18 cellular contexts compared by ENCODE assay signal in the genomic region with DNA sequence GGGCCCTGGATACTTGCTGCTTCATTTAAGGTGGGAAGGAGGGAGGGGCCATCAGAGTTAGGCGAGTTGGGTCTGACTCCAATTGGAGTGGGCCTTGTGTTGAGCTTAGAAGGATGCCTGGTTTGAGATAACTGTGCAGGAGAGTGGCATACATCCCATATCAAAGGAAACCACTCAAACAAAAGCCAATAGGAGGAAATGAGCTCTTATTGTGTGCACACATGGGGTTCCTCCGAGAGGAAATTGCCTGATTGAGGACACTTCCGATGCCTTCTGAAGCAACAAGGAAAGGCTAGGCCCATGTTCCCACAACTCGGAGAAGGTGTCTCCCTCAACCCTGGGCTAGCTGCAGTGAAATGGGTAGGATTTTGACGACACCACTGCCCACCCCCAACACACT. TPM values are rescaled to one million over a fixed set of nuclear protein-coding genes. Genes with fewer than 3 reads are reported as not detected.
A peak's percentile ranks its signal among the peaks of the same experiment; 100 is the strongest.
DNase-seq lines count a peak whose midpoint lies in the region; ATAC-seq and TF ChIP-seq lines count a peak whose summit lies in the region.
"Had no signal": no experiment of that assay in that cellular context is flagged by ENCODE, and none has a peak within 500 bp of the region (broad histone marks: within the 10 kb centered on the region; RNA-seq: fewer than 3 reads in every experiment).

No MANE protein-coding gene starts in this region.

- DNase-seq in caudate nucleus (lab: John Stamatoyannopoulos, UW): no peak
- DNase-seq in left ventricle myocardium superior: no peak
- no peak for DNase-seq in psoas muscle
- DNase-seq in uterus: no peak
- DNase-seq in LoVo (ENCODE audit: low spot score): no peak
- DNase-seq in NCI-H526 treated with DMSO at 0.1 percent for 48 hours (lab: John Stamatoyannopoulos, UW): no peak
- DNase-seq in dedifferentiated amniotic fluid mesenchymal stem cell (ENCODE audit: extremely low spot score): no peak
- DNase-seq: activated CD4-positive, alpha-beta T cell treated with anti-CD3 and anti-CD28 coated beads for 48 hours; activated naive CD4-positive, alpha-beta T cell treated with anti-CD3 and anti-CD28 coated beads for 36 hours; endodermal cell; foreskin keratinocyte; midbrain; NCI-H2227 treated with DMSO at 0.1 percent for 48 hours; nucleus accumbens; SIG-M5 had no signal

- H3K4me1 ChIP-seq in psoas muscle (peaks cover 89% of the 10 kb centered on the region), uterus (peaks cover 3 to 6% of the 10 kb centered on the region in 2 donors)
- H3K4me1 ChIP-seq: foreskin keratinocyte had no signal

- H3K36me3 ChIP-seq in psoas muscle (ENCODE audit: insufficient read depth in 1 of 2, low read depth in 1 of 2) (no peaks in the 10 kb centered on the region), uterus (no peaks in the 10 kb centered on the region)

- 62 to 85% (median 79%) methylated on average over 5 of the region's 5 CpGs for WGBS in psoas muscle, 3 donors

- H3K27me3 ChIP-seq in psoas muscle (ENCODE audit: insufficient read depth in 3 of 3, low read length in 2 of 3) (no peaks in the 10 kb centered on the region), uterus (no peaks in the 10 kb centered on the region)
- H3K27me3 ChIP-seq: foreskin keratinocyte had no signal

- H3K4me3 ChIP-seq in psoas muscle (no peak overlapping the region), uterus (no peak overlapping the region)
- H3K4me3 ChIP-seq: smooth muscle cell had no signal

- H3K9me3 ChIP-seq in psoas muscle: no peaks in the 10 kb centered on the region
- H3K9me3 ChIP-seq in uterus: no peaks in the 10 kb centered on the region

- ATAC-seq in left ventricle myocardium superior: peak; percentile 25
- peak in 1 of 4 donors; percentile 9 for ATAC-seq in psoas muscle
- ATAC-seq: foreskin keratinocyte; stimulated activated memory B cell treated with anti-CD40 and anti-IgM and Interleukin-4, amounts not matched to agents 10 μg/mL and 1 μg/mL and 100 μg/mL, for 72 hours had no signal

- peak overlapping the region; percentile 98 for H3K27ac ChIP-seq in caudate nucleus (ENCODE audit: low read depth, low read length)
- H3K27ac ChIP-seq in psoas muscle: peak overlapping the region; percentile 75
- H3K27ac ChIP-seq in uterus: peak overlapping the region; percentile 62 to 77
- H3K27ac ChIP-seq: foreskin keratinocyte, KMS-11 had no signal

- intact Hi-C loops in left ventricle myocardium superior (cut with micrococcal nuclease) (no loop called here), psoas muscle (cut with DNase I) (no loop called here), uterus (cut with DNase I; ENCODE audit: low total_unique reads) (no loop called here)

- TF ChIP-seq POLR2A in uterus (IDR thresholded peaks at IDR 0.05): no peak

- TF ChIP-seq CTCF in psoas muscle (IDR thresholded peaks at IDR 0.05) (no peak), uterus (IDR thresholded peaks at IDR 0.05) (no peak)

RNA-seq across cellular contexts. Expression of a gene that starts 19.6 kb away (rescaled TPM):
- total RNA-seq in left ventricle myocardium superior (66.7 TPM), psoas muscle (10 to 100 TPM; 54.3 to 93.1 (median 77.8) TPM), uterus (100 to 1,000 TPM in 1 of 4 donors, 10 to 100 TPM in 3; 50.7 to 115 (median 72.0) TPM)
- 10 to 100 TPM; 13.3 to 61.9 (median 27.4) TPM for polyA plus RNA-seq in psoas muscle
